16 cellular contexts compared by ENCODE assay signal in genomic region chr1:150062113-150062512, GRCh38.
"Had no signal": no experiment of that assay in that cellular context is flagged by ENCODE, and none has a peak within 500 bp of the region (broad histone marks: within the 10 kb centered on the region; RNA-seq: fewer than 3 reads in every experiment).

No MANE protein-coding gene starts in this region.

- H3K4me3 ChIP-seq: gastrocnemius medialis, heart right ventricle, neural progenitor cell, ovary, tibial artery, uterus had no signal

- DNase-seq: activated CD4-positive, CD25-positive, alpha-beta regulatory T cell treated with anti-CD3 and anti-CD28 coated beads, Interleukin-2, amount 50 U/mL, for 72 hours; activated naive CD8-positive, alpha-beta T cell treated with anti-CD3 and anti-CD28 coated beads for 36 hours; effector CD8-positive, alpha-beta T cell; gastrocnemius medialis; heart right ventricle; ovary; stimulated activated CD4-positive, alpha-beta T cell treated with anti-CD3 and anti-CD28 coated beads, Interleukin-2, amount 100 ng/mL, for 48 hours; stimulated activated naive B cell treated with anti-CD40 and anti-IgM and Interleukin-4, amounts not matched to agents 10 μg/mL and 1 μg/mL and 100 μg/mL, for 72 hours; T-helper 1 cell; tibial artery had no signal

- ATAC-seq: gastrocnemius medialis; left lobe of liver; stimulated activated naive B cell treated with anti-CD40 and anti-IgM and Interleukin-4, amounts not matched to agents 10 μg/mL and 1 μg/mL and 100 μg/mL, for 72 hours had no signal

- H3K9ac ChIP-seq: neural progenitor cell had no signal

- H2AFZ ChIP-seq: neural progenitor cell had no signal

- FAIRE-seq: endothelial cell of umbilical vein, islet of Langerhans had no signal

- H3K27me3 ChIP-seq: brain microvascular endothelial cell, gastrocnemius medialis, heart right ventricle, neural progenitor cell, ovary, tibial artery, uterus had no signal

- H3K4me2 ChIP-seq: neural progenitor cell had no signal

- H3K4me1 ChIP-seq: uterus had no signal

- H3K36me3 ChIP-seq: brain microvascular endothelial cell, gastrocnemius medialis, heart right ventricle, neural progenitor cell, ovary, tibial artery, uterus had no signal

- H3K9me3 ChIP-seq: gastrocnemius medialis, heart right ventricle, ovary, tibial artery, uterus had no signal

- H3K27ac ChIP-seq: brain microvascular endothelial cell, gastrocnemius medialis, neural progenitor cell, ovary, uterus had no signal
